ENCODE assay signal across 9 cellular contexts in the genomic region with DNA sequence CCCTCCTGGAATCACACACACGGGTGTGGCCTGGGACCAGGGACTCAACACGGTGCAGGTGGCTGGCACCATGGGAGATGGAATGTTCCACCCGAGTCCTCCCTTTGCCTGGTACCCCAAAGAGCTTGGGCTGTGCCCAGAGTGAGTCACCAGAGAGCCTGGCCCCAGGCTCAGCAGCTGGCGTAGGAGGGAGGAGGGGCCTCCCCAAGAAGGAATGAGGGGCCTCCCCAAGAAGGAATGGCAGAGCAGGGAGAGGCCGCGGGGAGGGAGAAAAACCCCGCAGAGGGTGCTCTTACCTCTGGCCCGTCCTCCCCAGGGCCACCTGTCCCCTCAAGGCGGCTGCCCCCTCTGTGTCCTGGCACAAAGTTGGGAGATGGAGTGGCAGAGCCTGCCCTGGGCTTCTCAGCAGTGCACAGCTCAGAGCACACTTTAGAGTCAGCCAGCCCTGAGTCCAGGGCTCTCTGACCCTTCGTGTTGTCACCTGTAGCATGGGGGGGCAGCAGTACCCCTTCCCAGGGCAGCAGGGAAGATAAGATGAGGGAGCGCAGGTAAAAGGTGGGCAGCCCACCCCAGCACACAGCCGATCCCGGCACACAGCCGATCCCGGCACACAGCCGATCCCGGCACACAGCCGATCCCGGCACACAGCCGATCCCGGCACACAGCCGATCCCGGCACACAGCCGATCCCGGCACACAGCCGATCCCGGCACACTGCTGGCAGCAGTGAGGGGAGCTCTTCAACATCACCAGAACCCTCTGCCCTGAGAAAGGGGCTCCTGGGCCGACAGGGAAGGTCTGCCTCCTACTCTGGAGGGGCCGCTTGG. TPM values are rescaled to one million over a fixed set of nuclear protein-coding genes. Genes with fewer than 3 reads are reported as not detected.
DNase-seq lines count a peak whose midpoint lies in the region; ATAC-seq and TF ChIP-seq lines count a peak whose summit lies in the region.
"Had no signal": no experiment of that assay in that cellular context is flagged by ENCODE, and none has a peak within 500 bp of the region (broad histone marks: within the 10 kb centered on the region; RNA-seq: fewer than 3 reads in every experiment).

No MANE protein-coding gene starts in this region.

- no peaks in the 10 kb centered on the region for H3K27me3 ChIP-seq in CD4-positive, alpha-beta T cell (ENCODE audit: control insufficient read depth, insufficient read depth, low read length)
- H3K27me3 ChIP-seq in ascending aorta, result no peaks in the 10 kb centered on the region

- ATAC-seq in CD4-positive, alpha-beta T cell (ENCODE audit: poor library complexity), result no peak
- ATAC-seq in natural killer cell (no peak), HG02588 (IDR thresholded peaks at IDR 0.05; ENCODE audit: unreplicated experiment) (no peak)

- no peaks in the 10 kb centered on the region for H3K4me1 ChIP-seq in ascending aorta

- no peaks in the 10 kb centered on the region for H3K9me3 Mint-ChIP-seq in CD4-positive, alpha-beta T cell
- H3K9me3 Mint-ChIP-seq in natural killer cell, result no peaks in the 10 kb centered on the region
- H3K9me3 Mint-ChIP-seq: nephron had no signal

- H3K27ac ChIP-seq in CD4-positive, alpha-beta T cell (ENCODE audit: low read depth, low read length), result peak overlapping the region; percentile 95
- H3K27ac ChIP-seq in ascending aorta, result no peak overlapping the region
- no peak overlapping the region for H3K27ac ChIP-seq in substantia nigra (ENCODE audit: low read depth, low read length, poor library complexity, severe bottlenecking)

- peaks cover 39% of the 10 kb centered on the region for H3K4me1 Mint-ChIP-seq in CD4-positive, alpha-beta T cell (ENCODE audit: low read depth)
- peaks cover 50 to 65% of the 10 kb centered on the region in 2 donors for H3K4me1 Mint-ChIP-seq in natural killer cell
- H3K4me1 Mint-ChIP-seq: nephron had no signal

- peaks cover 25% of the 10 kb centered on the region for H3K36me3 Mint-ChIP-seq in CD4-positive, alpha-beta T cell (ENCODE audit: low read depth)
- no peaks in the 10 kb centered on the region for H3K36me3 Mint-ChIP-seq in natural killer cell

- H3K4me3 ChIP-seq in Jurkat, Clone E6-1 (ENCODE audit: low read length), result peak overlapping the region; percentile 93
- H3K4me3 ChIP-seq in ascending aorta, result peak overlapping the region; percentile 12 to 48

- no peaks in the 10 kb centered on the region for H3K27me3 Mint-ChIP-seq in CD4-positive, alpha-beta T cell
- peaks cover 0 to 3% of the 10 kb centered on the region in 2 donors for H3K27me3 Mint-ChIP-seq in natural killer cell (ENCODE audit: low read depth in 2 of 2)

- DNase-seq in CD4-positive, alpha-beta T cell, result no peak
- no peak for DNase-seq in Jurkat, Clone E6-1 (ENCODE audit: low read depth, low spot score)
- no peak for DNase-seq in ascending aorta (ENCODE audit: low spot score in 2 of 2)
- DNase-seq in natural killer cell, result no peak
- no peak for DNase-seq in COLO829 (ENCODE audit: low spot score)
- DNase-seq in substantia nigra (lab: John Stamatoyannopoulos, UW), result no peak
- DNase-seq in NCI-H128 (lab: John Stamatoyannopoulos, UW; ENCODE audit: unreplicated experiment), result no peak

- peak overlapping the region; percentile 83 for H3K4me3 Mint-ChIP-seq in CD4-positive, alpha-beta T cell
- peak overlapping the region; percentile 93 for H3K4me3 Mint-ChIP-seq in natural killer cell
- H3K4me3 Mint-ChIP-seq: nephron had no signal

- no peak for TF ChIP-seq CTCF in CD4-positive, alpha-beta T cell (IDR thresholded peaks at IDR 0.05)
- TF ChIP-seq CTCF in ascending aorta (IDR thresholded peaks at IDR 0.05), result no peak
- TF ChIP-seq CTCF in natural killer cell (IDR thresholded peaks at IDR 0.05), result no peak

- no peaks in the 10 kb centered on the region for H3K9me3 ChIP-seq in CD4-positive, alpha-beta T cell (ENCODE audit: control insufficient read depth, low read length)
- no peaks in the 10 kb centered on the region for H3K9me3 ChIP-seq in ascending aorta

- intact Hi-C loops in CD4-positive, alpha-beta T cell (cut with DNase I, micrococcal nuclease), result loop anchor here in 1 of 2 experiments (1.0 to 10.0 kb wide), 3 partner anchors 33 to 209 kb away; a partner anchor contains a TSS
- intact Hi-C loops in ascending aorta (cut with DNase I) (no loop called here), natural killer cell (cut with micrococcal nuclease) (loop anchor here (1.0 to 5.0 kb wide), 2 partner anchors 31 to 577 kb away; a partner anchor contains a TSS)

- peak overlapping the region; percentile 92 for H3K27ac Mint-ChIP-seq in CD4-positive, alpha-beta T cell
- peak overlapping the region; percentile 70 to 100 for H3K27ac Mint-ChIP-seq in natural killer cell
- H3K27ac Mint-ChIP-seq: nephron had no signal

- H3K36me3 ChIP-seq in ascending aorta, result no peaks in the 10 kb centered on the region

- POLR2A ChIA-PET in CD4-positive, alpha-beta T cell (lab: Charles Lee), result interaction anchor here (0.6 to 6.5 kb wide), 7 partner anchors 12 to 355 kb away, joined by 3 to 92 read pairs (median 3); a partner anchor contains a TSS

- CTCF ChIA-PET in CD4-positive, alpha-beta T cell (lab: Charles Lee), result interaction anchor here (1.0 to 1.3 kb wide), 4 partner anchors 9 to 323 kb away, joined by 3 to 6 read pairs (median 4); no protein-coding TSS in a partner anchor

RNA-seq across cellular contexts. Expression of a gene that starts 20.2 kb away (rescaled TPM):
- total RNA-seq in CD4-positive, alpha-beta T cell, result 100 to 1,000 TPM; 147 to 155 TPM
- polyA plus RNA-seq in Jurkat, Clone E6-1 (2012; ENCODE audit: insufficient read depth, insufficient read length), result 271 TPM
- total RNA-seq in ascending aorta (17.9 TPM), natural killer cell (100 to 1,000 TPM; 387 to 749 (median 430) TPM)

RNA-seq across cellular contexts. Expression of a gene that starts 33.3 kb away (rescaled TPM):
- 1 to 10 TPM; 6.2 to 7.7 TPM for total RNA-seq in CD4-positive, alpha-beta T cell
- 30.0 TPM for polyA plus RNA-seq in Jurkat, Clone E6-1 (2012; ENCODE audit: insufficient read depth, insufficient read length)
- total RNA-seq in ascending aorta (8.2 TPM), natural killer cell (10 to 100 TPM in 2 of 3 donors, 1 to 10 TPM in 1; 6.3 to 14.7 (median 10.1) TPM)
